14 cellular contexts compared by ENCODE assay signal in genomic region chr13:111577956-111578595, GRCh38.
"Had no signal": no experiment of that assay in that cellular context is flagged by ENCODE, and none has a peak within 500 bp of the region (broad histone marks: within the 10 kb centered on the region; RNA-seq: fewer than 3 reads in every experiment).

No MANE protein-coding gene starts in this region.

- H3K4me1 ChIP-seq: foreskin keratinocyte, upper lobe of left lung had no signal

- H3K36me3 ChIP-seq: upper lobe of left lung had no signal

- H3K27me3 ChIP-seq: foreskin keratinocyte, upper lobe of left lung had no signal

- H3K27ac ChIP-seq: foreskin keratinocyte, upper lobe of left lung had no signal

- DNase-seq: activated CD4-positive, alpha-beta T cell treated with anti-CD3 and anti-CD28 coated beads, Interleukin-2, amount 10 ng/mL, durations not matched to agents 7 days and 5 days; activated CD8-positive, alpha-beta memory T cell treated with anti-CD3 and anti-CD28 coated beads for 24 hours; activated naive CD4-positive, alpha-beta T cell; activated naive CD8-positive, alpha-beta T cell treated with anti-CD3 and anti-CD28 coated beads, Interleukin-2, amount 10 ng/mL, durations not matched to agents 7 days and 5 days; dermis blood vessel endothelial cell; effector memory CD8-positive, alpha-beta T cell; foreskin keratinocyte; kidney glomerular epithelial cell; occipital lobe; right cardiac atrium; stimulated activated naive CD8-positive, alpha-beta T cell treated with anti-CD3 and anti-CD28 coated beads, Interleukin-15, amount 100 ng/mL, for 72 hours; T-helper 9 cell; upper lobe of left lung had no signal

- H3K4me2 ChIP-seq: smooth muscle cell had no signal

- H3K4me3 ChIP-seq: smooth muscle cell, upper lobe of left lung had no signal

- ATAC-seq: effector memory CD8-positive, alpha-beta T cell; foreskin keratinocyte; right cardiac atrium; stimulated activated naive CD8-positive, alpha-beta T cell treated with anti-CD3 and anti-CD28 coated beads, Interleukin-15, amount 100 ng/mL, for 72 hours had no signal
